Comparison of ENCODE assay signal across 8 cellular contexts in genomic region chr6:36132221-36132895, GRCh38. TPM values are rescaled to one million over a fixed set of nuclear protein-coding genes. Genes with fewer than 3 reads are reported as not detected.
DNase-seq lines count a peak whose midpoint lies in the region; ATAC-seq, FAIRE-seq and TF ChIP-seq lines count a peak whose summit lies in the region.

No MANE protein-coding gene starts in this region.

- peaks cover 85 to 97% (median 95%) of the 10 kb centered on the region in 10 experiments for H3K4me1 ChIP-seq in BLaER1 treated with 17β-estradiol and CSF1 and Interleukin-3, amounts not matched to agents 10 nM and 100 nM
- H3K4me1 ChIP-seq in KMS-11 (ENCODE audit: low read depth, poor library complexity, severe bottlenecking) (peaks cover 42% of the 10 kb centered on the region), GM12878 (ENCODE audit: control insufficient read depth, insufficient read depth, low read length) (peaks cover 30% of the 10 kb centered on the region)
- peaks cover 20% of the 10 kb centered on the region in 2 donors for H3K4me1 ChIP-seq in naive thymus-derived CD4-positive, alpha-beta T cell (ENCODE audit: control insufficient read depth in 2 of 2, insufficient read depth in 2 of 2, low read length in 2 of 2)

- no peaks in the 10 kb centered on the region for H3K27me3 Mint-ChIP-seq in naive thymus-derived CD4-positive, alpha-beta T cell

- DNase-seq in GM12878 (ENCODE audit: low read depth, low spot score) (no peak), pons (ENCODE audit: low spot score) (no peak), HuH-7 (ENCODE audit: low spot score) (no peak), putamen (ENCODE audit: low spot score) (no peak)
- DNase-seq in naive thymus-derived CD4-positive, alpha-beta T cell, result no peak

- intact Hi-C loops in GM12878 (cut with micrococcal nuclease; ENCODE audit: unreplicated experiment), result no loop called here
- intact Hi-C loops in naive thymus-derived CD4-positive, alpha-beta T cell (cut with micrococcal nuclease), result no loop called here

- H3K27ac Mint-ChIP-seq in naive thymus-derived CD4-positive, alpha-beta T cell, result peak overlapping the region; percentile 84 to 96 (median 92)

- H3K36me3 ChIP-seq in BLaER1 treated with 17β-estradiol and CSF1 and Interleukin-3, amounts not matched to agents 10 nM and 100 nM, result peaks cover 0 to 51% (median 9%) of the 10 kb centered on the region in 11 experiments; a peak in 13 of 22 replicates
- no peaks in the 10 kb centered on the region for H3K36me3 ChIP-seq in KMS-11 (ENCODE audit: insufficient read depth)
- H3K36me3 ChIP-seq in GM12878 (ENCODE audit: control insufficient read depth in 2 of 2, insufficient read depth in 2 of 2, low read length in 1 of 2), result no peaks in the 10 kb centered on the region
- H3K36me3 ChIP-seq in naive thymus-derived CD4-positive, alpha-beta T cell (ENCODE audit: control insufficient read depth in 2 of 3, insufficient read depth in 3 of 3, low read length in 3 of 3), result peaks cover 0 to 40% (median 8%) of the 10 kb centered on the region in 3 experiments

- no peak for ATAC-seq in GM12878
- no peak for ATAC-seq in naive thymus-derived CD4-positive, alpha-beta T cell
- ATAC-seq in GM18498 (IDR thresholded peaks at IDR 0.05; ENCODE audit: unreplicated experiment), result no peak

- peak overlapping the region; percentile 74 to 94 (median 89); a peak in 20 of 22 replicates for H3K27ac ChIP-seq in BLaER1 treated with 17β-estradiol and CSF1 and Interleukin-3, amounts not matched to agents 10 nM and 100 nM
- H3K27ac ChIP-seq in KMS-11, result peak overlapping the region; percentile 93
- no peak overlapping the region for H3K27ac ChIP-seq in GM12878 (ENCODE audit: control insufficient read depth, insufficient read depth)
- peak overlapping the region; percentile 87 for H3K27ac ChIP-seq in naive thymus-derived CD4-positive, alpha-beta T cell (ENCODE audit: low read depth, low read length)

- CTCF ChIA-PET in GM12878 (lab: Yijun Ruan, JAX), result interaction anchor here (0.8 to 4.4 kb wide), 14 partner anchors 11 to 885 kb away, joined by 3 to 28 read pairs (median 4); partner anchors contain the start of gene MAPK14
- CTCF ChIA-PET in naive thymus-derived CD4-positive, alpha-beta T cell (lab: Charles Lee), result interaction anchor here (0.8 to 4.5 kb wide), 12 partner anchors 9 to 463 kb away, joined by 3 to 26 read pairs (median 5); partner anchors contain the start of gene MAPK14

- POLR2A ChIA-PET in GM12878 (lab: Charles Lee), result interaction anchor here (0.7 to 2.7 kb wide), 9 partner anchors 11 to 105 kb away, joined by 3 to 21 read pairs (median 6); partner anchors contain the start of genes BRPF3 and MAPK14
- POLR2A ChIA-PET in naive thymus-derived CD4-positive, alpha-beta T cell (lab: Charles Lee), result interaction anchor here (0.5 to 3.1 kb wide), 14 partner anchors 9 to 462 kb away, joined by 3 to 53 read pairs (median 7); partner anchors contain the start of genes BRPF3 and SRSF3

- peak overlapping the region in 9 of 10 donors; percentile 85 to 92 (median 88) for H3K4me3 Mint-ChIP-seq in naive thymus-derived CD4-positive, alpha-beta T cell

- no peaks in the 10 kb centered on the region for H3K27me3 ChIP-seq in BLaER1 treated with 17β-estradiol and CSF1 and Interleukin-3, amounts not matched to agents 10 nM and 100 nM
- H3K27me3 ChIP-seq in KMS-11 (ENCODE audit: insufficient read depth, low read depth), result no peaks in the 10 kb centered on the region
- H3K27me3 ChIP-seq in GM12878 (replicated peaks in 1 of 2; ENCODE audit: control insufficient read depth in 2 of 2, insufficient read depth in 2 of 2, low read length in 1 of 2), result no peaks in the 10 kb centered on the region
- no peaks in the 10 kb centered on the region for H3K27me3 ChIP-seq in naive thymus-derived CD4-positive, alpha-beta T cell (ENCODE audit: control insufficient read depth in 2 of 2, insufficient read depth in 2 of 2, low read length in 2 of 2)

- peaks cover 30 to 48% (median 42%) of the 10 kb centered on the region in 7 donors for H3K4me1 Mint-ChIP-seq in naive thymus-derived CD4-positive, alpha-beta T cell

- H3K79me2 ChIP-seq in KMS-11 (ENCODE audit: insufficient read depth, low read depth) (no peaks in the 10 kb centered on the region), GM12878 (ENCODE audit: control insufficient read depth, insufficient read depth, low read length) (no peaks in the 10 kb centered on the region)

- peak overlapping the region; percentile 87 to 100 (median 97) for H3K4me2 ChIP-seq in BLaER1 treated with 17β-estradiol and CSF1 and Interleukin-3, amounts not matched to agents 10 nM and 100 nM
- peak overlapping the region; percentile 91 for H3K4me2 ChIP-seq in KMS-11
- H3K4me2 ChIP-seq in GM12878 (ENCODE audit: control insufficient read depth, insufficient read depth), result peak overlapping the region; percentile 91; the same call in 1 of the 2 replicates

- TF ChIP-seq RAD21 in GM12878 (IDR thresholded peaks at IDR 0.05; ENCODE audit: insufficient read depth, low read depth, low read length), result no peak

- peaks cover 0 to 28% (median 18%) of the 10 kb centered on the region in 5 donors for H3K36me3 Mint-ChIP-seq in naive thymus-derived CD4-positive, alpha-beta T cell

- no peak for TF ChIP-seq POLR2A in GM12878 (IDR thresholded peaks at IDR 0.05; ENCODE audit: low read depth, low read length)

- no peak for TF ChIP-seq EP300 in GM12878 (IDR thresholded peaks at IDR 0.05; ENCODE audit: borderline replicate concordance in 1 of 2, control insufficient read depth in 1 of 2, low read depth in 2 of 2, low read length in 2 of 2)

- peak overlapping the region; percentile 93; the same call in 1 of the 2 replicates for H2AFZ ChIP-seq in KMS-11 (ENCODE audit: low read depth)
- H2AFZ ChIP-seq in GM12878 (ENCODE audit: control insufficient read depth, low read depth, low read length), result no peak overlapping the region

- no TSS peak for BruUV-seq in GM12878 (replicated peaks; lab: Mats Ljungman, UMichigan)

- no peak for FAIRE-seq in GM12878 (lab: Jason Lieb, UNC)

- SMC1A ChIA-PET in GM12878 (lab: Charles Lee; ENCODE audit: uncharacterized antibody, unreplicated experiment), result interaction anchor here (0.7 to 4.7 kb wide), 18 partner anchors 11 to 227 kb away, joined by 3 to 37 read pairs (median 4); partner anchors contain the start of gene MAPK14

- H4K20me1 ChIP-seq in BLaER1 treated with 17β-estradiol and CSF1 and Interleukin-3, amounts not matched to agents 10 nM and 100 nM, result peaks cover 0 to 5% (median 0%) of the 10 kb centered on the region in 11 experiments; a peak in 3 of 22 replicates
- H4K20me1 ChIP-seq in KMS-11 (ENCODE audit: insufficient read depth) (no peaks in the 10 kb centered on the region), GM12878 (ENCODE audit: control insufficient read depth, insufficient read depth) (no peaks in the 10 kb centered on the region)

- TF ChIP-seq CTCF in KMS-11 (conservative IDR thresholded peaks at IDR 0.05; ENCODE audit: low read depth, low read length) (no peak), GM12878 (IDR thresholded peaks at IDR 0.05 in 2 of 3, conservative IDR thresholded peaks at IDR 0.05 in 1 of 3; ENCODE audit: control insufficient read depth in 2 of 3, extremely low read depth in 1 of 3, insufficient read depth in 1 of 3, low read depth in 3 of 3, low read length in 3 of 3) (no peak)

- peak overlapping the region; percentile 73 to 95 (median 86); a peak in 20 of 22 replicates for H3K9ac ChIP-seq in BLaER1 treated with 17β-estradiol and CSF1 and Interleukin-3, amounts not matched to agents 10 nM and 100 nM
- peak overlapping the region; percentile 93; the same call in 1 of the 2 replicates for H3K9ac ChIP-seq in KMS-11
- H3K9ac ChIP-seq in GM12878 (ENCODE audit: control insufficient read depth, insufficient read depth, low read length), result no peak overlapping the region

- no peaks in the 10 kb centered on the region for H3K9me3 ChIP-seq in BLaER1 treated with 17β-estradiol and CSF1 and Interleukin-3, amounts not matched to agents 10 nM and 100 nM (replicated peaks in 1 of 11)
- no peaks in the 10 kb centered on the region for H3K9me3 ChIP-seq in GM12878 (replicated peaks; ENCODE audit: control insufficient read depth, insufficient read depth, low read length)
- H3K9me3 ChIP-seq in naive thymus-derived CD4-positive, alpha-beta T cell (ENCODE audit: control insufficient read depth in 2 of 3, low read length in 3 of 3), result no peaks in the 10 kb centered on the region

- WGBS in GM12878 (ENCODE audit: insufficient coverage, insufficient replicate concordance, low lambda C conversion rate, missing lambda C conversion rate), result 96% methylated on average over 5 of the region's 5 CpGs

- in situ Hi-C loops in GM12878 (cut with MboI), result no loop called here

- peak overlapping the region; percentile 62 to 77 (median 66); a peak in 16 of 20 replicates for H3K4me3 ChIP-seq in BLaER1 treated with 17β-estradiol and CSF1 and Interleukin-3, amounts not matched to agents 10 nM and 100 nM
- H3K4me3 ChIP-seq in KMS-11 (IDR thresholded peaks at IDR 0.05; ENCODE audit: insufficient read depth, low read depth, low read length), result no peak overlapping the region
- H3K4me3 ChIP-seq in GM12878, result no peak overlapping the region
- H3K4me3 ChIP-seq in naive thymus-derived CD4-positive, alpha-beta T cell (ENCODE audit: low read length), result peak overlapping the region; percentile 72

- RAD21 ChIA-PET in GM12878 (lab: Charles Lee; ENCODE audit: unreplicated experiment), result interaction anchor here (0.8 to 3.1 kb wide), 19 partner anchors 11 to 228 kb away, joined by 3 to 19 read pairs (median 5); partner anchors contain the start of genes BRPF3 and MAPK14

- H3K9me3 Mint-ChIP-seq in naive thymus-derived CD4-positive, alpha-beta T cell, result no peaks in the 10 kb centered on the region

TF ChIP-seq in GM12878, 131 proteins besides CTCF, POLR2A, EP300 and RAD21 (continues in another document):
- no peak for TF ChIP-seq RFX5 (IDR thresholded peaks at IDR 0.05; ENCODE audit: low read depth, low read length)

RNA-seq across cellular contexts. Expression of gene MAPK13, which starts 2.0 kb away (rescaled TPM):
- 24.2 and 24.6 TPM in 2 replicates for total RNA-seq in GM12878 (2013; cell fraction: nucleolus; rRNA removed)
- total RNA-seq in GM12878 (2014; rRNA removed), result 38.9 and 40.2 TPM in 2 replicates
- 18.4 and 19.5 TPM in 2 replicates for total RNA-seq in GM12878 (2014; rRNA removed; fragmentation: Illumina TruSeq; extraction: Trizol)
- total RNA-seq in GM12878 (2021), result 48.0 and 52.5 TPM in 2 replicates
- polyA plus RNA-seq in GM12878 (2011; ENCODE audit: low read depth), result 5.4 TPM
- polyA plus RNA-seq in GM12878 (2011; rRNA removed), result 7.5 and 8.5 TPM in 2 replicates
- 10.7 and 10.8 TPM in 2 replicates for polyA plus RNA-seq in GM12878 (2011; cell fraction: cytosol; rRNA removed)
- polyA plus RNA-seq in GM12878 (2011; cell fraction: nucleus; rRNA removed), result 24.6 and 25.9 TPM in 2 replicates
- 8.6 and 11.0 TPM in 2 replicates for polyA plus RNA-seq in GM12878 (2012)
- polyA plus RNA-seq in GM12878 (2014; fragmentation: Illumina TruSeq; extraction: Trizol), result 17.2 and 34.9 TPM in 2 replicates
- polyA plus RNA-seq in GM12878 (2014; fragmentation: Nextera tagmentation; extraction: Ambion mirVana), result 1 to 10 TPM; 1.8 to 3.2 TPM
- 46.3 and 48.8 TPM in 2 replicates for polyA plus RNA-seq in GM12878 (2014; rRNA removed)
- 10 to 100 TPM; 46.6 TPM for polyA plus RNA-seq in GM12878 (2016; fragmentation: Nextera tagmentation; extraction: Ambion mirVana)
- polyA minus RNA-seq in GM12878 (2011; rRNA and poly(A)+ RNA removed), result 8.0 and 11.8 TPM in 2 replicates
- 1.2 and 1.6 TPM in 2 replicates for polyA minus RNA-seq in GM12878 (2011; cell fraction: cytosol; rRNA and poly(A)+ RNA removed)
- 6.0 and 7.0 TPM in 2 replicates for polyA minus RNA-seq in GM12878 (2011; cell fraction: nucleus; rRNA and poly(A)+ RNA removed)
- 10 to 100 TPM; 27.0 to 53.1 (median 33.7) TPM for total RNA-seq in naive thymus-derived CD4-positive, alpha-beta T cell
- polyA plus RNA-seq in naive thymus-derived CD4-positive, alpha-beta T cell, result 10 to 100 TPM; 34.2 to 51.4 TPM

Comparison
In these comparisons a context has a peak if more than half of its experiments do, and no peak if none do; other contexts are left out.
1. H3K4me3 ChIP-seq: peak in BLaER1 treated with 17β-estradiol and CSF1 and Interleukin-3, amounts not matched to agents 10 nM and 100 nM (10 of 10) and naive thymus-derived CD4-positive, alpha-beta T cell (single experiment); none in KMS-11 (single experiment) and GM12878 (single experiment).
2. Peak in every context shown above with its lines, with median percentiles within 50 percentile points of each other: H3K4me2 ChIP-seq.